ENCODE assay signal across 7 cellular contexts in the genomic region with DNA sequence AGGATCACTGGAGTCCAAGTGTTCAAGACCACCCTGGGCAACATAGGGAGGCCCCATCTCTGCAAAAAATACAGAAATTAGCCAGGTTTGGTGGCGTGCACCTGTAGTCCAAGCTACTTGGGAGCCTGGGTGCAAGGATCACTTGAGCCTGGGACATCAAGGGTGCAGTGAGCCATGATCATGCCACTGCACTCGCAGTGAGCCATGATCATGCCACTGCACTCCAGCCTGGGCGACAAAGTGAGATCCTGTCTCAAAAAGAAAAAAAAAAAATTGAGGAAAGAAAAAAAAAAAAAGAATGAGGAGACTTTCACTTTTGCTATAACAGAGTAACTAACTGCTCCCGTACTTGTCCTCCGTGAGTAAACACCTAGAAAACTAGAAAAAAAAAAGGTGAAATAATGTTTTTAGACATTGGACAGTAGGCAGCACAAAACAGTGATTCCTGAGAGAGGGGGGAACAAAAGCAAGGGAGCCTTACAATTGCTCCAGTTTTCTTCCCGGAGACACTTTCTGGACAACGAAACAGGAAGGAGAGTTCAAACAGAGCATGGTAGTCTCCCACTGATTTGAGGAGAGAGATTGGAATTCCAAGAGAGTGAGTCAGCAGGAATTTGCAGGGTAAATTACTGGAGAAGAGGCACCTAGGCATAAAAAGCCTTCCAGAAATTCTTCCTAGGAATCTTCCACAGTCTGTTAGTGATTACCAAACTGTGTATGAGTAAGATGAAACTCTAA. TPM values are rescaled to one million over a fixed set of nuclear protein-coding genes. Genes with fewer than 3 reads are reported as not detected.
DNase-seq lines count a peak whose midpoint lies in the region; ATAC-seq, FAIRE-seq and TF ChIP-seq lines count a peak whose summit lies in the region.

No MANE protein-coding gene starts in this region.

- DNase-seq in H54 (ENCODE audit: insufficient read length, low spot score) (peak; percentile 33), fibroblast of gingiva (ENCODE audit: low read depth) (peak; percentile 83), NCI-H2196 (lab: John Stamatoyannopoulos, UW; ENCODE audit: unreplicated experiment) (no peak), midbrain (lab: John Stamatoyannopoulos, UW) (no peak), SHP77 (lab: John Stamatoyannopoulos, UW) (no peak)
- no peak for DNase-seq in natural killer cell treated with Interleukin-12 subunit alpha and Interleukin-12 subunit beta and Interleukin-15 and Interleukin-18, amount 100 ng/mL, for 72 hours (ENCODE audit: low spot score)

- TF ChIP-seq CTCF in SU-DHL-6 (IDR thresholded peaks at IDR 0.05; ENCODE audit: insufficient read depth, low read length, poor library complexity, severe bottlenecking), result no peak

- FAIRE-seq in H54 (lab: Jason Lieb, UNC), result peak; percentile 90

- H3K4me2 ChIP-seq in SU-DHL-6 (ENCODE audit: low read depth, low read length, poor library complexity, severe bottlenecking), result peak overlapping the region; percentile 20

- H3F3A ChIP-seq in SU-DHL-6 (ENCODE audit: insufficient read depth), result 0 out of 2 replicates have a peak, but pooled peaks cover 6% of the 10 kb centered on the region

- H3K36me3 ChIP-seq in SU-DHL-6 (ENCODE audit: low read length), result peaks cover 8% of the 10 kb centered on the region

- no peak overlapping the region for H3K27ac ChIP-seq in SU-DHL-6 (ENCODE audit: low read depth, low read length)

- no peaks in the 10 kb centered on the region for H3K27me3 ChIP-seq in SU-DHL-6 (ENCODE audit: low read length)

- TF ChIP-seq POLR2A in H54 (IDR thresholded peaks at IDR 0.05; ENCODE audit: low read depth, low read length), result no peak

- H4K20me1 ChIP-seq in SU-DHL-6 (ENCODE audit: low read depth, low read length), result no peaks in the 10 kb centered on the region

- H3K9ac ChIP-seq in SU-DHL-6 (ENCODE audit: low read length), result no peak overlapping the region

- H3K27ac Mint-ChIP-seq in natural killer cell treated with Interleukin-12 subunit alpha and Interleukin-12 subunit beta and Interleukin-15 and Interleukin-18, amount 100 ng/mL, for 72 hours, result peak overlapping the region in 1 of 2 donors; percentile 15

- peaks cover 11% of the 10 kb centered on the region; the same call in 1 of the 2 replicates for H3K9me3 ChIP-seq in SU-DHL-6 (ENCODE audit: insufficient read depth, low read length)

- no peak for ATAC-seq in natural killer cell treated with Interleukin-12 subunit alpha and Interleukin-12 subunit beta and Interleukin-15 and Interleukin-18, amount 100 ng/mL, for 72 hours

- no peaks in the 10 kb centered on the region for H3K9me2 ChIP-seq in SU-DHL-6 (replicated peaks; ENCODE audit: insufficient read depth, low read length)

- peaks cover 6 to 7% of the 10 kb centered on the region in 2 donors for H3K4me1 Mint-ChIP-seq in natural killer cell treated with Interleukin-12 subunit alpha and Interleukin-12 subunit beta and Interleukin-15 and Interleukin-18, amount 100 ng/mL, for 72 hours (ENCODE audit: low read depth in 2 of 2)

- no peaks in the 10 kb centered on the region for H3K79me2 ChIP-seq in SU-DHL-6 (ENCODE audit: insufficient read depth, low read length)

- peaks cover 5 to 7% of the 10 kb centered on the region in 2 donors for H3K27me3 Mint-ChIP-seq in natural killer cell treated with Interleukin-12 subunit alpha and Interleukin-12 subunit beta and Interleukin-15 and Interleukin-18, amount 100 ng/mL, for 72 hours

- no peak overlapping the region for H2AFZ ChIP-seq in SU-DHL-6 (ENCODE audit: low read depth, low read length, severe bottlenecking)

- H3K4me3 Mint-ChIP-seq in natural killer cell treated with Interleukin-12 subunit alpha and Interleukin-12 subunit beta and Interleukin-15 and Interleukin-18, amount 100 ng/mL, for 72 hours, result peak overlapping the region; percentile 71

- no peak overlapping the region for H3K4me3 ChIP-seq in SU-DHL-6 (ENCODE audit: insufficient read depth, low read length, poor library complexity, severe bottlenecking)

- H3K36me3 Mint-ChIP-seq in natural killer cell treated with Interleukin-12 subunit alpha and Interleukin-12 subunit beta and Interleukin-15 and Interleukin-18, amount 100 ng/mL, for 72 hours, result no peaks in the 10 kb centered on the region

- no peaks in the 10 kb centered on the region for H3K9me3 Mint-ChIP-seq in natural killer cell treated with Interleukin-12 subunit alpha and Interleukin-12 subunit beta and Interleukin-15 and Interleukin-18, amount 100 ng/mL, for 72 hours

RNA-seq across cellular contexts. Expression of a gene that starts 6.9 kb away (rescaled TPM):
- 1 to 10 TPM; 8.5 TPM for total RNA-seq in natural killer cell treated with Interleukin-12 subunit alpha and Interleukin-12 subunit beta and Interleukin-15 and Interleukin-18, amount 100 ng/mL, for 72 hours

RNA-seq across cellular contexts. Expression of a gene that starts 13.6 kb away (rescaled TPM):
- 10 to 100 TPM; 37.0 to 70.2 TPM for total RNA-seq in natural killer cell treated with Interleukin-12 subunit alpha and Interleukin-12 subunit beta and Interleukin-15 and Interleukin-18, amount 100 ng/mL, for 72 hours

RNA-seq across cellular contexts. Expression of a gene that starts 49.6 kb away (rescaled TPM):
- total RNA-seq in natural killer cell treated with Interleukin-12 subunit alpha and Interleukin-12 subunit beta and Interleukin-15 and Interleukin-18, amount 100 ng/mL, for 72 hours, result 10 to 100 TPM; 53.4 to 66.1 TPM

Comparison
In these comparisons a context has a peak if more than half of its experiments do, and no peak if none do; other contexts are left out.
1. DNase-seq: peak in H54 (single experiment) and fibroblast of gingiva (single experiment); none in natural killer cell treated with Interleukin-12 subunit alpha and Interleukin-12 subunit beta and Interleukin-15 and Interleukin-18, amount 100 ng/mL, for 72 hours (single experiment), NCI-H2196 (single experiment), midbrain (single experiment) and SHP77 (0 of 2).